Comparison of ENCODE assay signal across 28 cellular contexts in genomic region chr5:32346869-32347268, GRCh38.
"Had no signal": no experiment of that assay in that cellular context is flagged by ENCODE, and none has a peak within 500 bp of the region (broad histone marks: within the 10 kb centered on the region; RNA-seq: fewer than 3 reads in every experiment).

No MANE protein-coding gene starts in this region.

- H3K27me3 ChIP-seq: ascending aorta, body of pancreas had no signal

- H3K9me3 ChIP-seq: ascending aorta, body of pancreas had no signal

- FAIRE-seq: bronchial epithelial cell, TTC549 had no signal

- H3K4me3 ChIP-seq: ascending aorta, body of pancreas had no signal

- H3K36me3 ChIP-seq: ascending aorta had no signal

- DNase-seq: activated B cell treated with CpG ODN at 0.5 μM for 24 hours; activated CD4-positive, alpha-beta memory T cell treated with anti-CD3 and anti-CD28 coated beads for 36 hours; activated CD4-positive, alpha-beta T cell treated with anti-CD3 and anti-CD28 coated beads, Interleukin-2, amount 10 ng/mL, durations not matched to agents 7 days and 5 days; activated CD8-positive, alpha-beta memory T cell treated with anti-CD3 and anti-CD28 coated beads for 24 hours; activated effector memory CD4-positive, alpha-beta T cell treated with anti-CD3 and anti-CD28 coated beads, Interleukin-2, amount 50 U/mL, for 16 hours; activated naive CD4-positive, alpha-beta T cell treated with Interleukin-2 at 50 U/mL for 16 hours; activated naive CD8-positive, alpha-beta T cell treated with anti-CD3 and anti-CD28 coated beads, Interleukin-2, amount 50 U/mL, for 24 hours; activated T-cell treated with anti-CD3 and anti-CD28 coated beads, Interleukin-2, amount 50 U/mL, for 4 hours; amniotic stem cell; body of pancreas; central memory CD4-positive, alpha-beta T cell; MV-4-11; NCI-H1105 treated with DMSO at 0.1 percent for 48 hours; NCI-H1436 treated with DMSO at 0.1 percent for 48 hours; NCI-H187 treated with DMSO at 0.1 percent for 48 hours; NCI-H2107; NCI-H2171 treated with DMSO at 0.1 percent for 48 hours; NCI-H226; NCI-H526 treated with DMSO at 0.1 percent for 48 hours; NCI-H82; NK-92 treated with Interleukin-12 subunit alpha and Interleukin-12 subunit beta, amount 100 ng/mL, for 24 hours; SIG-M5; T-helper 2 cell; T1000 had no signal

- H3K27ac ChIP-seq: ascending aorta, body of pancreas had no signal

- ATAC-seq: activated naive CD4-positive, alpha-beta T cell treated with anti-CD3 and anti-CD28 coated beads, Interleukin-2, amount 50 U/mL, for 72 hours; activated naive CD8-positive, alpha-beta T cell treated with anti-CD3 and anti-CD28 coated beads, Interleukin-2, amount 50 U/mL, for 24 hours; activated T-cell treated with anti-CD3 and anti-CD28 coated beads, Interleukin-2, amount 50 U/mL, for 4 hours; body of pancreas had no signal

- H3K4me1 ChIP-seq: ascending aorta, body of pancreas had no signal
